Comparison of ENCODE assay signal across 1 cellular context in the genomic region with DNA sequence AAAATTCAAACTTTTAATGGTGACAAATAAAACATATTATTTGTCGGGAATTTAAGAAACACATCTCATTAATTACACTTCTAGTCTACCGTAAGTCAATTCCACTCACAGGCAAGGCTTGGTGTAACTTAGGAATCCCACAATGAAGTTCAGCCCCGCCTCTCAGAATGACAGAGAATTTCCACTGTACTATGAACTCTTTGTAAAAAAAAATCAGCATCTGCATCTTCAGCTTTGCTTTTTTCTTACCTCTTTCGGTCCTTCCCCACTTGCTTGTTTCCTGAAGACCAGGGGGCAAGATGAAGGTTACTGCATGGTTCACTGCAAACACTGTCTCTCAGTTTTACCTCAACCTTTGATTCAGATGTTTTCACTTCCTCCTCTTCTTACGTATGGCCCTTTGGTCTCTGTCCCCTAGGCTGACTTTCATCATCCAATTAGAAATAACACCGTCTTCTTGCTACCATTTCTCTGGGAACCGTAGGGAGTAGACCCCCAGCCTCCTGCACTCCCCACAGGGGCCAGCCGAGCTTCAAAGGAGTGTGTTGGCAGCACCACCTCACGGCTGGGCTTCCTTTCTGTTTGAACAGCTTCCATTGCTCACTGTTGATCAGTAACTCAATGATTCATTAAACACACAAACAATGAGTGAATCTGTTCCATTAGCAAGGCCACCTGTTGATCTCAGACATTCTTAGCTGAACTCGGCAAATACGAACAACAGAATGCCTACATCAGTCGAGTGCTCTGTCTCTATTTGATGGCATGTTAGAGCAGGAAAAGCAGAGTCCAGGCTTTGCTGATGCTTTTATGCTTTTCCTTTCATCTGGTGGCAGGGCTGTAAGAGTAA.
A peak's percentile ranks its signal among the peaks of the same experiment; 100 is the strongest.
TF ChIP-seq lines count a peak whose summit lies in the region.

No MANE protein-coding gene starts in this region.

TF ChIP-seq in HepG2, 621 proteins besides CTCF, POLR2A, EP300 and RAD21 (continued from another document):
- TF ChIP-seq, protein P1, sequence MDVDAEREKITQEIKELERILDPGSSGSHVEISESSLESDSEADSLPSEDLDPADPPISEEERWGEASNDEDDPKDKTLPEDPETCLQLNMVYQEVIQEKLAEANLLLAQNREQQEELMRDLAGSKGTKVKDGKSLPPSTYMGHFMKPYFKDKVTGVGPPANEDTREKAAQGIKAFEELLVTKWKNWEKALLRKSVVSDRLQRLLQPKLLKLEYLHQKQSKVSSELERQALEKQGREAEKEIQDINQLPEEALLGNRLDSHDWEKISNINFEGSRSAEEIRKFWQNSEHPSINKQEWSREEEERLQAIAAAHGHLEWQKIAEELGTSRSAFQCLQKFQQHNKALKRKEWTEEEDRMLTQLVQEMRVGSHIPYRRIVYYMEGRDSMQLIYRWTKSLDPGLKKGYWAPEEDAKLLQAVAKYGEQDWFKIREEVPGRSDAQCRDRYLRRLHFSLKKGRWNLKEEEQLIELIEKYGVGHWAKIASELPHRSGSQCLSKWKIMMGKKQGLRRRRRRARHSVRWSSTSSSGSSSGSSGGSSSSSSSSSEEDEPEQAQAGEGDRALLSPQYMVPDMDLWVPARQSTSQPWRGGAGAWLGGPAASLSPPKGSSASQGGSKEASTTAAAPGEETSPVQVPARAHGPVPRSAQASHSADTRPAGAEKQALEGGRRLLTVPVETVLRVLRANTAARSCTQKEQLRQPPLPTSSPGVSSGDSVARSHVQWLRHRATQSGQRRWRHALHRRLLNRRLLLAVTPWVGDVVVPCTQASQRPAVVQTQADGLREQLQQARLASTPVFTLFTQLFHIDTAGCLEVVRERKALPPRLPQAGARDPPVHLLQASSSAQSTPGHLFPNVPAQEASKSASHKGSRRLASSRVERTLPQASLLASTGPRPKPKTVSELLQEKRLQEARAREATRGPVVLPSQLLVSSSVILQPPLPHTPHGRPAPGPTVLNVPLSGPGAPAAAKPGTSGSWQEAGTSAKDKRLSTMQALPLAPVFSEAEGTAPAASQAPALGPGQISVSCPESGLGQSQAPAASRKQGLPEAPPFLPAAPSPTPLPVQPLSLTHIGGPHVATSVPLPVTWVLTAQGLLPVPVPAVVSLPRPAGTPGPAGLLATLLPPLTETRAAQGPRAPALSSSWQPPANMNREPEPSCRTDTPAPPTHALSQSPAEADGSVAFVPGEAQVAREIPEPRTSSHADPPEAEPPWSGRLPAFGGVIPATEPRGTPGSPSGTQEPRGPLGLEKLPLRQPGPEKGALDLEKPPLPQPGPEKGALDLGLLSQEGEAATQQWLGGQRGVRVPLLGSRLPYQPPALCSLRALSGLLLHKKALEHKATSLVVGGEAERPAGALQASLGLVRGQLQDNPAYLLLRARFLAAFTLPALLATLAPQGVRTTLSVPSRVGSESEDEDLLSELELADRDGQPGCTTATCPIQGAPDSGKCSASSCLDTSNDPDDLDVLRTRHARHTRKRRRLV (CRISPR knock-in tag; IDR thresholded peaks at IDR 0.05), result 0 out of 2 replicates have a peak, but pooled peaks have one; percentile 57
- TF ChIP-seq RBM39 (IDR thresholded peaks at IDR 0.05; ENCODE audit: low read depth, low read length, poor library complexity, severe bottlenecking) (no peak), ETV5 (CRISPR knock-in tag; IDR thresholded peaks at IDR 0.05; ENCODE audit: borderline replicate concordance) (peak; percentile 89), NRL (CRISPR knock-in tag; IDR thresholded peaks at IDR 0.05; ENCODE audit: borderline replicate concordance) (no peak), CEBPG (CRISPR knock-in tag; IDR thresholded peaks at IDR 0.05) (peak; percentile 80), JDP2 (CRISPR knock-in tag; IDR thresholded peaks at IDR 0.05; ENCODE audit: borderline replicate concordance) (no peak), ZBTB3 (CRISPR knock-in tag; IDR thresholded peaks at IDR 0.05; ENCODE audit: borderline replicate concordance, low read depth) (no peak), ZNF878 (CRISPR knock-in tag; IDR thresholded peaks at IDR 0.05) (peak; percentile 74; the same call in 1 of the 2 replicates), FOXK2 (IDR thresholded peaks at IDR 0.05) (peak; percentile 62; the same call in 1 of the 2 replicates), GLI4 (CRISPR knock-in tag; IDR thresholded peaks at IDR 0.05; ENCODE audit: borderline replicate concordance) (no peak), STAG1 (CRISPR knock-in tag; IDR thresholded peaks at IDR 0.05) (peak; percentile 57), ATM (IDR thresholded peaks at IDR 0.05; ENCODE audit: borderline replicate concordance) (no peak), ASH2L (IDR thresholded peaks at IDR 0.05; ENCODE audit: insufficient read length, low read depth, low read length) (peak; percentile 94), ZFX (CRISPR knock-in tag; IDR thresholded peaks at IDR 0.05; ENCODE audit: low read depth) (no peak; the same call in 1 of the 2 replicates), ZFP41 (CRISPR knock-in tag; IDR thresholded peaks at IDR 0.05; ENCODE audit: borderline replicate concordance) (no peak), MAZ (IDR thresholded peaks at IDR 0.05; ENCODE audit: borderline replicate concordance, low read depth, low read length) (0 out of 2 replicates have a peak, but pooled peaks have one; percentile 64), MAZ (CRISPR knock-in tag; IDR thresholded peaks at IDR 0.05; ENCODE audit: low read depth) (peak; percentile 63; the same call in 1 of the 2 replicates), ARHGAP35 (CRISPR knock-in tag; IDR thresholded peaks at IDR 0.05; ENCODE audit: borderline replicate concordance) (peak; percentile 50; the same call in 1 of the 2 replicates), SATB2 (CRISPR knock-in tag; IDR thresholded peaks at IDR 0.05) (0 out of 2 replicates have a peak, but pooled peaks have one; percentile 82), HDAC2 (CRISPR knock-in tag; IDR thresholded peaks at IDR 0.05) (peak; percentile 98), AGO1 (IDR thresholded peaks at IDR 0.05; ENCODE audit: low read depth, low read length, poor library complexity, severe bottlenecking) (no peak), SMARCE1 (IDR thresholded peaks at IDR 0.05; ENCODE audit: borderline replicate concordance) (peak; percentile 93), BHLHE40 (IDR thresholded peaks at IDR 0.05; ENCODE audit: low read length) (peak; percentile 62; the same call in 1 of the 2 replicates), POLR2AphosphoS5 (IDR thresholded peaks at IDR 0.05; ENCODE audit: low read depth, low read length) (peak; percentile 46; the same call in 1 of the 2 replicates), TCF7L2 (IDR thresholded peaks at IDR 0.05; ENCODE audit: low read depth, low read length) (peak; percentile 63; the same call in 1 of the 2 replicates), CHD4 (IDR thresholded peaks at IDR 0.05; ENCODE audit: borderline replicate concordance, low read length) (peak; percentile 43; the same call in 1 of the 2 replicates), ZNF772 (CRISPR knock-in tag; IDR thresholded peaks at IDR 0.05) (peak; percentile 84), ZNF790 (CRISPR knock-in tag; IDR thresholded peaks at IDR 0.05; ENCODE audit: borderline replicate concordance) (no peak), KMT2A (CRISPR knock-in tag; IDR thresholded peaks at IDR 0.05) (peak; percentile 80; the same call in 1 of the 2 replicates), ZMYM4 (CRISPR knock-in tag; IDR thresholded peaks at IDR 0.05) (peak; percentile 96), SSRP1 (CRISPR knock-in tag; IDR thresholded peaks at IDR 0.05) (peak; percentile 19; the same call in 1 of the 2 replicates), ZNF337 (CRISPR knock-in tag; IDR thresholded peaks at IDR 0.05; ENCODE audit: borderline replicate concordance, low read depth) (no peak), ZNF652 (CRISPR knock-in tag; IDR thresholded peaks at IDR 0.05; ENCODE audit: borderline replicate concordance, low read depth) (no peak; the same call in 1 of the 2 replicates), ZNF446 (CRISPR knock-in tag; IDR thresholded peaks at IDR 0.05) (no peak), KAT2B (IDR thresholded peaks at IDR 0.05; ENCODE audit: borderline replicate concordance, low read depth, low read length) (no peak), CENPT (CRISPR knock-in tag; IDR thresholded peaks at IDR 0.05; ENCODE audit: low read depth) (no peak)
- TF ChIP-seq, protein P2, sequence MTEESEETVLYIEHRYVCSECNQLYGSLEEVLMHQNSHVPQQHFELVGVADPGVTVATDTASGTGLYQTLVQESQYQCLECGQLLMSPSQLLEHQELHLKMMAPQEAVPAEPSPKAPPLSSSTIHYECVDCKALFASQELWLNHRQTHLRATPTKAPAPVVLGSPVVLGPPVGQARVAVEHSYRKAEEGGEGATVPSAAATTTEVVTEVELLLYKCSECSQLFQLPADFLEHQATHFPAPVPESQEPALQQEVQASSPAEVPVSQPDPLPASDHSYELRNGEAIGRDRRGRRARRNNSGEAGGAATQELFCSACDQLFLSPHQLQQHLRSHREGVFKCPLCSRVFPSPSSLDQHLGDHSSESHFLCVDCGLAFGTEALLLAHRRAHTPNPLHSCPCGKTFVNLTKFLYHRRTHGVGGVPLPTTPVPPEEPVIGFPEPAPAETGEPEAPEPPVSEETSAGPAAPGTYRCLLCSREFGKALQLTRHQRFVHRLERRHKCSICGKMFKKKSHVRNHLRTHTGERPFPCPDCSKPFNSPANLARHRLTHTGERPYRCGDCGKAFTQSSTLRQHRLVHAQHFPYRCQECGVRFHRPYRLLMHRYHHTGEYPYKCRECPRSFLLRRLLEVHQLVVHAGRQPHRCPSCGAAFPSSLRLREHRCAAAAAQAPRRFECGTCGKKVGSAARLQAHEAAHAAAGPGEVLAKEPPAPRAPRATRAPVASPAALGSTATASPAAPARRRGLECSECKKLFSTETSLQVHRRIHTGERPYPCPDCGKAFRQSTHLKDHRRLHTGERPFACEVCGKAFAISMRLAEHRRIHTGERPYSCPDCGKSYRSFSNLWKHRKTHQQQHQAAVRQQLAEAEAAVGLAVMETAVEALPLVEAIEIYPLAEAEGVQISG (CRISPR knock-in tag; IDR thresholded peaks at IDR 0.05), result peak; percentile 81
- TF ChIP-seq, protein P3, sequence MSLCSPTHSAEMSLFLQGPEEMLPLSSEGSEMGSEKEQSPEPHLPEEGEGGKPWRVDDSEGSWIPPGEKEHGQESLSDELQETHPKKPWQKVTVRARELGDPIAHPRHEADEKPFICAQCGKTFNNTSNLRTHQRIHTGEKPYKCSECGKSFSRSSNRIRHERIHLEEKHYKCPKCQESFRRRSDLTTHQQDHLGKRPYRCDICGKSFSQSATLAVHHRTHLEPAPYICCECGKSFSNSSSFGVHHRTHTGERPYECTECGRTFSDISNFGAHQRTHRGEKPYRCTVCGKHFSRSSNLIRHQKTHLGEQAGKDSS (CRISPR knock-in tag; IDR thresholded peaks at IDR 0.05; ENCODE audit: borderline replicate concordance, low read depth), result peak; percentile 81
- TF ChIP-seq, protein P4, sequence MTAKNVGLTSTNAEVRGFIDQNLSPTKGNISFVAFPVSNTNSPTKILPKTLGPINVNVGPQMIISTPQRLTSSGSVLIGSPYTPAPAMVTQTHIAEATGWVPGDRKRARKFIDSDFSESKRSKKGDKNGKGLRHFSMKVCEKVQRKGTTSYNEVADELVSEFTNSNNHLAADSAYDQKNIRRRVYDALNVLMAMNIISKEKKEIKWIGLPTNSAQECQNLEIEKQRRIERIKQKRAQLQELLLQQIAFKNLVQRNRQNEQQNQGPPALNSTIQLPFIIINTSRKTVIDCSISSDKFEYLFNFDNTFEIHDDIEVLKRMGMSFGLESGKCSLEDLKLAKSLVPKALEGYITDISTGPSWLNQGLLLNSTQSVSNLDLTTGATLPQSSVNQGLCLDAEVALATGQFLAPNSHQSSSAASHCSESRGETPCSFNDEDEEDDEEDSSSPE (CRISPR knock-in tag; IDR thresholded peaks at IDR 0.05), result peak; percentile 40; the same call in 1 of the 2 replicates
- TF ChIP-seq, protein P5, sequence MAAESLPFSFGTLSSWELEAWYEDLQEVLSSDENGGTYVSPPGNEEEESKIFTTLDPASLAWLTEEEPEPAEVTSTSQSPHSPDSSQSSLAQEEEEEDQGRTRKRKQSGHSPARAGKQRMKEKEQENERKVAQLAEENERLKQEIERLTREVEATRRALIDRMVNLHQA (CRISPR knock-in tag; IDR thresholded peaks at IDR 0.05), result no peak
